ENCODE assay signal across 8 cellular contexts in genomic region chr12:108560321-108560721, GRCh38. TPM values are rescaled to one million over a fixed set of nuclear protein-coding genes. Genes with fewer than 3 reads are reported as not detected.
DNase-seq lines count a peak whose midpoint lies in the region; ATAC-seq and TF ChIP-seq lines count a peak whose summit lies in the region.

No MANE protein-coding gene starts in this region.

- H3K9me3 ChIP-seq in heart left ventricle (no peaks in the 10 kb centered on the region), adipocyte (ENCODE audit: control insufficient read depth, low read length) (no peaks in the 10 kb centered on the region), tibial nerve (no peaks in the 10 kb centered on the region)

- 1 to 2% (median 1%) methylated on average over 11 to 12 of the region's 12 CpGs for WGBS in heart left ventricle, 4 donors
- WGBS in tibial nerve, 2 donors: 0% methylated on average over 12 of the region's 12 CpGs

- DNase-seq in heart left ventricle (no peak), cardiac septum (ENCODE audit: low spot score) (no peak), adipocyte (ENCODE audit: low read depth) (peak; percentile 58), tibial nerve (ENCODE audit: low spot score in 2 of 2) (no peak), AG08396 (ENCODE audit: low spot score) (no peak)
- DNase-seq in activated CD4-positive, alpha-beta T cell treated with anti-CD3 and anti-CD28 coated beads for 1 hour: no peak

- H3K4me3 ChIP-seq in heart left ventricle (peak overlapping the region; percentile 61 to 100 (median 89)), adipocyte (ENCODE audit: low read length) (peak overlapping the region; percentile 96), tibial nerve (peak overlapping the region; percentile 62 to 96 (median 88))

- no peak for ATAC-seq in heart left ventricle
- ATAC-seq in GM21528 (IDR thresholded peaks at IDR 0.05; ENCODE audit: low FRiP score, unreplicated experiment): no peak

- TF ChIP-seq CTCF in heart left ventricle (IDR thresholded peaks at IDR 0.05): no peak
- no peak for TF ChIP-seq CTCF in tibial nerve (IDR thresholded peaks at IDR 0.05)

- H3K9ac ChIP-seq in adipocyte (ENCODE audit: low read length): peak overlapping the region; percentile 94

- H3K36me3 ChIP-seq in heart left ventricle (peaks cover 0 to 41% (median 21%) of the 10 kb centered on the region in 9 donors), adipocyte (ENCODE audit: control insufficient read depth, insufficient read depth, low read length, severe bottlenecking) (peaks cover 14% of the 10 kb centered on the region), tibial nerve (peaks cover 0 to 20% (median 0%) of the 10 kb centered on the region in 3 donors)

- intact Hi-C loops in heart left ventricle (cut with DNase I) (loop anchor here (5.0 to 10.0 kb wide), 10 partner anchors 57 to 537 kb away; partner anchors contain the start of genes ALKBH2 (in 5 of the 10), UNG (in 5 of the 10), CORO1C (in 2 of the 10) and SSH1 (in 2 of the 10)), cardiac septum (cut with DNase I) (loop anchor here (5.0 kb wide), 2 partner anchors 297 to 387 kb away; partner anchors contain the start of gene SSH1)

- H3K27me3 ChIP-seq in heart left ventricle: no peaks in the 10 kb centered on the region
- H3K27me3 ChIP-seq in adipocyte (replicated peaks; ENCODE audit: control insufficient read depth, insufficient read depth, low read length): no peaks in the 10 kb centered on the region
- H3K27me3 ChIP-seq in layer of hippocampus (ENCODE audit: control insufficient read depth, insufficient read depth, low read length): no peaks in the 10 kb centered on the region
- H3K27me3 ChIP-seq in tibial nerve: no peaks in the 10 kb centered on the region

- TF ChIP-seq POLR2A in heart left ventricle (IDR thresholded peaks at IDR 0.05) (no peak), tibial nerve (IDR thresholded peaks at IDR 0.05) (no peak)

- H3K27ac ChIP-seq in heart left ventricle: peak overlapping the region in 9 of 12 donors; percentile 84 to 98 (median 96)
- H3K27ac ChIP-seq in layer of hippocampus (ENCODE audit: low read depth, low read length): peak overlapping the region; percentile 96
- peak overlapping the region; percentile 81 to 97 (median 89) for H3K27ac ChIP-seq in tibial nerve

- no peak for TF ChIP-seq EP300 in tibial nerve (IDR thresholded peaks at IDR 0.05)

- H3K4me1 ChIP-seq in heart left ventricle (peaks cover 7 to 78% (median 58%) of the 10 kb centered on the region in 12 donors), adipocyte (ENCODE audit: control insufficient read depth, insufficient read depth, low read length) (peaks cover 35% of the 10 kb centered on the region), tibial nerve (peaks cover 0 to 75% (median 23%) of the 10 kb centered on the region in 4 donors)

RNA-seq across cellular contexts. Expression of gene SART3, which starts 0.7 kb away (rescaled TPM):
- total RNA-seq in heart left ventricle (10 to 100 TPM; 19.5 to 33.2 (median 27.4) TPM), cardiac septum (29.2 TPM), tibial nerve (10 to 100 TPM; 51.3 to 70.1 (median 63.4) TPM)
- 10 to 100 TPM; 13.3 to 20.3 TPM for polyA plus RNA-seq in heart left ventricle

RNA-seq across cellular contexts. Expression of gene ISCU, which starts 2.1 kb away (rescaled TPM):
- total RNA-seq in heart left ventricle (100 to 1,000 TPM; 289 to 632 (median 497) TPM), cardiac septum (432 TPM), tibial nerve (100 to 1,000 TPM; 172 to 269 (median 185) TPM)
- 100 to 1,000 TPM; 203 to 335 TPM for polyA plus RNA-seq in heart left ventricle

RNA-seq across cellular contexts. Expression of gene TMEM119, which starts 37.6 kb away (rescaled TPM):
- total RNA-seq in heart left ventricle (10 to 100 TPM in 1 of 9 donors, 1 to 10 TPM in 7, under 1 TPM in 1; 0.19 to 11.0 (median 2.2) TPM), cardiac septum (3.4 TPM), tibial nerve (10 to 100 TPM in 3 of 4 donors, 1 to 10 TPM in 1; 9.0 to 48.8 (median 42.3) TPM)
- polyA plus RNA-seq in heart left ventricle: 1 to 10 TPM in 1 of 2 donors, under 1 TPM in 1; 0.80 to 3.0 TPM

RNA-seq across cellular contexts. Expression of gene FICD, which starts 45.2 kb away (rescaled TPM):
- 1 to 10 TPM; 2.6 to 6.6 (median 3.5) TPM for total RNA-seq in heart left ventricle
- polyA plus RNA-seq in heart left ventricle: 1 to 10 TPM; 1.4 to 4.6 TPM
- total RNA-seq in cardiac septum: 3.8 TPM
- total RNA-seq in tibial nerve: 10 to 100 TPM in 1 of 4 donors, 1 to 10 TPM in 3; 4.8 to 13.2 (median 8.3) TPM
